ENCODE assay signal across 8 cellular contexts in the genomic region with DNA sequence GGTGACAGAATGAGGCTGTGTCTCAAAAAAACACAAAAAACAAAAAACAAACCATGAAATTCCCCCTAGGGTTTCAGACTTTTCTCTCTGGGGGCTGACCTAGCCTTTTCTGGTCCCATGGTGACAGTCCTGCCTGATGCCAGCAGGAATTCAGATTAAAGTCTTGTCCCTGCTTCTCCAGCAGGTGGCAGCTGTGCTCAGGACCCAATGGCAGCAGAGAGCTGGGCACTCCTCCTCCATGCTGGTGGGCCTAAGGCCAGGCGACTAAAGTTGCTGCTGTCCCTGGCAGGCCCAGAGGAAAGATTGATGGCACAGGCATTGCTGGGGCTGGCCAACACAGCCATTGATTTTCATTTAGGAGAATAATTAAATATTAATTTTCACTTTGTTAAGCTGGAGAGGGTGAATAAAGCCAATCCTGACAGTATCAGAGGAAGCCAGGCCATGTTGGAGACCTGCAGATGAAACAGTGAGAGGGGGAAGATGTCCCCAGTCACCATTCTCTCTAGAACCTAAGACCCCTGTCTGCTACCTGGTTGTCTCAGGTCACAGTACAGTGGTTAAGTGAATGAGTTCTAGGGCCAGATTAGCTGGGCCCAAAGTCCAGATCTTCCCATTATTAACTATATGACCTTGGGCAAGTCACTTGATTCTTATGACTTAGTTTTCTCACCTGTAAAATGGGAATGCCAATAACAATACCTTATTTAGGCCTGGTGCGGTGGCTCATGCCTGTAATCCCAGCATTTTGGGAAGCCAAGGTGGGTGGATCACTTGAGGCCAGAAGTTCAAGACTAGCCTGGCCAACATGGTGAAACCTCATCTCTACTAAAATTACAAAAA. TPM values are rescaled to one million over a fixed set of nuclear protein-coding genes. Genes with fewer than 3 reads are reported as not detected.
A peak's percentile ranks its signal among the peaks of the same experiment; 100 is the strongest.
DNase-seq lines count a peak whose midpoint lies in the region; ATAC-seq and TF ChIP-seq lines count a peak whose summit lies in the region.

No MANE protein-coding gene starts in this region.

- peak; percentile 96 for ATAC-seq in activated B cell treated with CpG ODN at 0.5 μM for 24 hours (ENCODE audit: low read depth)
- ATAC-seq in left lobe of liver, result peak; percentile 99
- no peak for ATAC-seq in HG03159 (IDR thresholded peaks at IDR 0.05; ENCODE audit: unreplicated experiment)

- intact Hi-C loops in activated B cell treated with CpG ODN at 0.5 μM for 24 hours (cut with micrococcal nuclease), result loop anchor here (1.0 to 10.0 kb wide), 4 partner anchors 114 to 772 kb away; partner anchors contain the start of gene ARIH1

- CTCF ChIA-PET in activated B cell treated with CpG ODN at 0.5 μM for 24 hours (lab: Charles Lee), result interaction anchor here (1.0 to 2.5 kb wide), 12 partner anchors 10 to 1386 kb away, joined by 3 to 20 read pairs (median 4); no protein-coding TSS in a partner anchor

- H3K4me1 Mint-ChIP-seq in HFFc6 (ENCODE audit: low read depth) (no peaks in the 10 kb centered on the region), activated B cell treated with CpG ODN at 0.5 μM for 24 hours (no peaks in the 10 kb centered on the region)

- DNase-seq in DMS153 treated with DMSO at 0.1 percent for 48 hours (lab: John Stamatoyannopoulos, UW; ENCODE audit: unreplicated experiment) (peak; percentile 37), HFFc6 (peak; percentile 73), NCI-H345 (lab: John Stamatoyannopoulos, UW) (peak; percentile 48), activated B cell treated with CpG ODN at 0.5 μM for 24 hours (peak; percentile 24), cerebellar cortex (ENCODE audit: low spot score) (peak; percentile 75), left lobe of liver (ENCODE audit: low spot score) (peak; percentile 71)
- DNase-seq in stimulated activated CD4-positive, alpha-beta T cell treated with anti-CD3 and anti-CD28 coated beads, TNF-alpha, amount 100 ng/mL, for 24 hours (ENCODE audit: low read depth in 3 of 3), result peak; percentile 35 to 60 (median 44)

- H3K27ac Mint-ChIP-seq in HFFc6 (no peak overlapping the region), activated B cell treated with CpG ODN at 0.5 μM for 24 hours (no peak overlapping the region)

- H3K36me3 Mint-ChIP-seq in HFFc6 (ENCODE audit: low read depth) (no peaks in the 10 kb centered on the region), activated B cell treated with CpG ODN at 0.5 μM for 24 hours (ENCODE audit: low read depth) (no peaks in the 10 kb centered on the region)

- POLR2A ChIA-PET in activated B cell treated with CpG ODN at 0.5 μM for 24 hours (lab: Charles Lee), result interaction anchor here (0.5 to 1.4 kb wide), 3 partner anchors 11 to 161 kb away, joined by 3 to 5 read pairs (median 4); partner anchors contain the start of gene HEXA

- H3K4me3 Mint-ChIP-seq in HFFc6 (no peak overlapping the region), activated B cell treated with CpG ODN at 0.5 μM for 24 hours (no peak overlapping the region)

- H3K9me3 Mint-ChIP-seq in HFFc6, result no peaks in the 10 kb centered on the region
- H3K9me3 Mint-ChIP-seq in activated B cell treated with CpG ODN at 0.5 μM for 24 hours, result no peaks in the 10 kb centered on the region

- TF ChIP-seq CTCF in HFFc6 (IDR thresholded peaks at IDR 0.05), result peak; percentile 91
- no peak for TF ChIP-seq CTCF in activated B cell treated with CpG ODN at 0.5 μM for 24 hours (IDR thresholded peaks at IDR 0.05)

- H3K27me3 Mint-ChIP-seq in HFFc6 (ENCODE audit: insufficient read depth) (peaks cover 6% of the 10 kb centered on the region), activated B cell treated with CpG ODN at 0.5 μM for 24 hours (no peaks in the 10 kb centered on the region)

RNA-seq across cellular contexts. Expression of gene CELF6, which starts 7.1 kb away (rescaled TPM):
- under 1 TPM in 4 of 6 experiments, not detected in 2; 0.11 to 0.14 (median 0.12) TPM for total RNA-seq in HFFc6 (2021; fragmentation: NEBNext Ultra II Directional; extraction: Animal tissue kit (Norgen Biotek cat#: 25700))
- total RNA-seq in activated B cell treated with CpG ODN at 0.5 μM for 24 hours, result 2.0 and 2.2 TPM in 2 replicates
- total RNA-seq in left lobe of liver, result 0.65 TPM

RNA-seq across cellular contexts. Expression of gene PARP6, which starts 40.5 kb away (rescaled TPM):
- 10 to 100 TPM; 21.6 to 27.8 (median 24.6) TPM for total RNA-seq in HFFc6 (2021; fragmentation: NEBNext Ultra II Directional; extraction: Animal tissue kit (Norgen Biotek cat#: 25700))
- 70.7 and 81.4 TPM in 2 replicates for total RNA-seq in activated B cell treated with CpG ODN at 0.5 μM for 24 hours
- 20.1 TPM for total RNA-seq in left lobe of liver

Comparison
In these comparisons a context has a peak if more than half of its experiments do, and no peak if none do; other contexts are left out.
1. DNase-seq: peak in every context shown above with its lines; median percentile 75 in cerebellar cortex; 73 in HFFc6; 71 in left lobe of liver; 48 in NCI-H345; 44 in stimulated activated CD4-positive, alpha-beta T cell treated with anti-CD3 and anti-CD28 coated beads, TNF-alpha, amount 100 ng/mL, for 24 hours; 37 in DMS153 treated with DMSO at 0.1 percent for 48 hours; 24 in activated B cell treated with CpG ODN at 0.5 μM for 24 hours.